ENCODE assay signal across 1 cellular context in the genomic region with DNA sequence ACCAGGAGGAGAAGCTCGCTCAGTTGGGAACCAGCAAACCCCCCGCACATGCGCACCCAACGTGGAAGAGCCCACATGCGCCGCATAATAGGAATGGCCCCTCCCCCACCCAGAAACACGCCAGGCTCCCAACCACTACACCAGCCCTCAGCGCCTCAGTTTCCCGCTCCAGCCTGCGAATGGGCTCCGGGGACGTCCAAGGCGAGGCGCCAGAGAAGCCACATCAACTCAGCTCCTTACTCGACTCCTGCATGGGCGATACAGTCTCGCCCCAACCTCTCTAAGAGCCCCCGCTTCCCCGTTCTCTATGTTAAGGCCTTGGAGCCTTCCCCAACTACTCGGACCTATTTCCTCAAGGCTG.
TF ChIP-seq lines count a peak whose summit lies in the region.

No MANE protein-coding gene starts in this region.

TF ChIP-seq in HepG2, 621 proteins besides CTCF, POLR2A, EP300 and RAD21 (continued from another document and continues in another):
- TF ChIP-seq ZNF430 (CRISPR knock-in tag; IDR thresholded peaks at IDR 0.05) (peak; percentile 76; the same call in 1 of the 2 replicates), KAT2B (IDR thresholded peaks at IDR 0.05; ENCODE audit: borderline replicate concordance, low read depth, low read length) (no peak), ZNF234 (CRISPR knock-in tag; conservative IDR thresholded peaks at IDR 0.05) (no peak), CBFB (CRISPR knock-in tag; IDR thresholded peaks at IDR 0.05) (no peak), IRF2 (CRISPR knock-in tag; IDR thresholded peaks at IDR 0.05) (no peak), FOXO4 (CRISPR knock-in tag; conservative IDR thresholded peaks at IDR 0.05) (peak; percentile 77; the same call in 1 of the 2 replicates), ZBTB38 (CRISPR knock-in tag; IDR thresholded peaks at IDR 0.05) (no peak), ZNF546 (CRISPR knock-in tag; conservative IDR thresholded peaks at IDR 0.05) (0 out of 2 replicates have a peak, but pooled peaks have one; percentile 42), JARID2 (CRISPR knock-in tag; IDR thresholded peaks at IDR 0.05; ENCODE audit: insufficient replicate concordance) (no peak), ETV6 (CRISPR knock-in tag; conservative IDR thresholded peaks at IDR 0.05) (no peak), ZNF503 (CRISPR knock-in tag; IDR thresholded peaks at IDR 0.05) (no peak), THAP8 (CRISPR knock-in tag; IDR thresholded peaks at IDR 0.05; ENCODE audit: borderline replicate concordance) (no peak), ZNF770 (CRISPR knock-in tag; IDR thresholded peaks at IDR 0.05) (0 out of 2 replicates have a peak, but pooled peaks have one; percentile 10), MAFF (IDR thresholded peaks at IDR 0.05; ENCODE audit: low read depth, low read length) (no peak), EEA1 (CRISPR knock-in tag; IDR thresholded peaks at IDR 0.05; ENCODE audit: borderline replicate concordance) (0 out of 2 replicates have a peak, but pooled peaks have one; percentile 42), AGO2 (optimal IDR thresholded peaks at IDR 0.05; ENCODE audit: low read depth, low read length) (no peak), SNAI1 (CRISPR knock-in tag; IDR thresholded peaks at IDR 0.05; ENCODE audit: borderline replicate concordance) (0 out of 2 replicates have a peak, but pooled peaks have one; percentile 35), ZBTB3 (CRISPR knock-in tag; IDR thresholded peaks at IDR 0.05; ENCODE audit: borderline replicate concordance, low read depth) (no peak), ZNF441 (CRISPR knock-in tag; IDR thresholded peaks at IDR 0.05; ENCODE audit: borderline replicate concordance) (peak; percentile 59; the same call in 1 of the 2 replicates), NR2C2 (CRISPR knock-in tag; IDR thresholded peaks at IDR 0.05; ENCODE audit: borderline replicate concordance) (no peak; the same call in 1 of the 2 replicates), ZNF619 (CRISPR knock-in tag; IDR thresholded peaks at IDR 0.05) (no peak), ZNF776 (CRISPR knock-in tag; IDR thresholded peaks at IDR 0.05) (peak; percentile 82; the same call in 1 of the 2 replicates), ZNF556 (CRISPR knock-in tag; IDR thresholded peaks at IDR 0.05; ENCODE audit: borderline replicate concordance) (0 out of 2 replicates have a peak, but pooled peaks have one; percentile 13), MAF1 (CRISPR knock-in tag; IDR thresholded peaks at IDR 0.05; ENCODE audit: borderline replicate concordance) (no peak), ZSCAN22 (CRISPR knock-in tag; IDR thresholded peaks at IDR 0.05) (0 out of 2 replicates have a peak, but pooled peaks have one; percentile 14), ZFX (CRISPR knock-in tag; IDR thresholded peaks at IDR 0.05; ENCODE audit: low read depth) (no peak), ZNF552 (CRISPR knock-in tag; IDR thresholded peaks at IDR 0.05; ENCODE audit: borderline replicate concordance) (0 out of 2 replicates have a peak, but pooled peaks have one; percentile 56), PHB2 (IDR thresholded peaks at IDR 0.05; ENCODE audit: partially characterized antibody) (no peak), KLF9 (CRISPR knock-in tag; IDR thresholded peaks at IDR 0.05; ENCODE audit: low read depth) (no peak), ZBTB42 (CRISPR knock-in tag; IDR thresholded peaks at IDR 0.05) (0 out of 2 replicates have a peak, but pooled peaks have one; percentile 65), SIN3A (IDR thresholded peaks at IDR 0.05; ENCODE audit: borderline replicate concordance, low read depth, low read length) (no peak; the same call in 1 of the 2 replicates), ZNF362 (CRISPR knock-in tag; IDR thresholded peaks at IDR 0.05; ENCODE audit: borderline replicate concordance) (no peak), ZNF790 (CRISPR knock-in tag; IDR thresholded peaks at IDR 0.05; ENCODE audit: borderline replicate concordance) (no peak), ZNF501 (CRISPR knock-in tag; IDR thresholded peaks at IDR 0.05) (no peak), SSRP1 (CRISPR knock-in tag; IDR thresholded peaks at IDR 0.05) (no peak), FOXO1 (CRISPR knock-in tag; IDR thresholded peaks at IDR 0.05) (no peak), KDM2A (CRISPR knock-in tag; IDR thresholded peaks at IDR 0.05; ENCODE audit: borderline replicate concordance, low read depth) (no peak), ZNF282 (IDR thresholded peaks at IDR 0.05; ENCODE audit: partially characterized antibody) (no peak), HNRNPL (IDR thresholded peaks at IDR 0.05; ENCODE audit: low read depth, low read length) (0 out of 2 replicates have a peak, but pooled peaks have one; percentile 28), BCLAF1 (IDR thresholded peaks at IDR 0.05) (no peak), YEATS4 (CRISPR knock-in tag; IDR thresholded peaks at IDR 0.05; ENCODE audit: borderline replicate concordance) (no peak), ZNF549 (CRISPR knock-in tag; IDR thresholded peaks at IDR 0.05) (no peak), RBFOX2 (IDR thresholded peaks at IDR 0.05; ENCODE audit: low read depth, low read length) (no peak)
- TF ChIP-seq, protein P1, sequence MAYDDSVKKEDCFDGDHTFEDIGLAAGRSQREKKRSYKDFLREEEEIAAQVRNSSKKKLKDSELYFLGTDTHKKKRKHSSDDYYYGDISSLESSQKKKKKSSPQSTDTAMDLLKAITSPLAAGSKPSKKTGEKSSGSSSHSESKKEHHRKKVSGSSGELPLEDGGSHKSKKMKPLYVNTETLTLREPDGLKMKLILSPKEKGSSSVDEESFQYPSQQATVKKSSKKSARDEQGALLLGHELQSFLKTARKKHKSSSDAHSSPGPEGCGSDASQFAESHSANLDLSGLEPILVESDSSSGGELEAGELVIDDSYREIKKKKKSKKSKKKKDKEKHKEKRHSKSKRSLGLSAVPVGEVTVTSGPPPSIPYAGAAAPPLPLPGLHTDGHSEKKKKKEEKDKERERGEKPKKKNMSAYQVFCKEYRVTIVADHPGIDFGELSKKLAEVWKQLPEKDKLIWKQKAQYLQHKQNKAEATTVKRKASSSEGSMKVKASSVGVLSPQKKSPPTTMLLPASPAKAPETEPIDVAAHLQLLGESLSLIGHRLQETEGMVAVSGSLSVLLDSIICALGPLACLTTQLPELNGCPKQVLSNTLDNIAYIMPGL (CRISPR knock-in tag; IDR thresholded peaks at IDR 0.05; ENCODE audit: borderline replicate concordance in 1 of 2, low read depth in 1 of 2), result no peak
- TF ChIP-seq, protein P2, sequence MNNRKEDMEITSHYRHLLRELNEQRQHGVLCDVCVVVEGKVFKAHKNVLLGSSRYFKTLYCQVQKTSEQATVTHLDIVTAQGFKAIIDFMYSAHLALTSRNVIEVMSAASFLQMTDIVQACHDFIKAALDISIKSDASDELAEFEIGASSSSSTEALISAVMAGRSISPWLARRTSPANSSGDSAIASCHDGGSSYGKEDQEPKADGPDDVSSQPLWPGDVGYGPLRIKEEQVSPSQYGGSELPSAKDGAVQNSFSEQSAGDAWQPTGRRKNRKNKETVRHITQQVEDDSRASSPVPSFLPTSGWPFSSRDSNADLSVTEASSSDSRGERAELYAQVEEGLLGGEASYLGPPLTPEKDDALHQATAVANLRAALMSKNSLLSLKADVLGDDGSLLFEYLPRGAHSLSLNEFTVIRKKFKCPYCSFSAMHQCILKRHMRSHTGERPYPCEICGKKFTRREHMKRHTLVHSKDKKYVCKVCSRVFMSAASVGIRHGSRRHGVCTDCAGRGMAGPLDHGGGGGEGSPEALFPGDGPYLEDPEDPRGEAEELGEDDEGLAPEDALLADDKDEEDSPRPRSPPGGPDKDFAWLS (CRISPR knock-in tag; IDR thresholded peaks at IDR 0.05; ENCODE audit: borderline replicate concordance), result no peak
- TF ChIP-seq, protein P3, sequence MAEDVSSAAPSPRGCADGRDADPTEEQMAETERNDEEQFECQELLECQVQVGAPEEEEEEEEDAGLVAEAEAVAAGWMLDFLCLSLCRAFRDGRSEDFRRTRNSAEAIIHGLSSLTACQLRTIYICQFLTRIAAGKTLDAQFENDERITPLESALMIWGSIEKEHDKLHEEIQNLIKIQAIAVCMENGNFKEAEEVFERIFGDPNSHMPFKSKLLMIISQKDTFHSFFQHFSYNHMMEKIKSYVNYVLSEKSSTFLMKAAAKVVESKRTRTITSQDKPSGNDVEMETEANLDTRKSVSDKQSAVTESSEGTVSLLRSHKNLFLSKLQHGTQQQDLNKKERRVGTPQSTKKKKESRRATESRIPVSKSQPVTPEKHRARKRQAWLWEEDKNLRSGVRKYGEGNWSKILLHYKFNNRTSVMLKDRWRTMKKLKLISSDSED (CRISPR knock-in tag; IDR thresholded peaks at IDR 0.05), result no peak
- TF ChIP-seq, protein P4, sequence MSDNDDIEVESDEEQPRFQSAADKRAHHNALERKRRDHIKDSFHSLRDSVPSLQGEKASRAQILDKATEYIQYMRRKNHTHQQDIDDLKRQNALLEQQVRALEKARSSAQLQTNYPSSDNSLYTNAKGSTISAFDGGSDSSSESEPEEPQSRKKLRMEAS (IDR thresholded peaks at IDR 0.05), result peak; percentile 86; the same call in 1 of the 2 replicates
